Comparison of ENCODE assay signal across 9 cellular contexts in genomic region chr16:11639925-11640899, GRCh38. TPM values are rescaled to one million over a fixed set of nuclear protein-coding genes. Genes with fewer than 3 reads are reported as not detected.
A peak's percentile ranks its signal among the peaks of the same experiment; 100 is the strongest.
DNase-seq lines count a peak whose midpoint lies in the region; ATAC-seq and TF ChIP-seq lines count a peak whose summit lies in the region.
"Had no signal": no experiment of that assay in that cellular context is flagged by ENCODE, and none has a peak within 500 bp of the region (broad histone marks: within the 10 kb centered on the region; RNA-seq: fewer than 3 reads in every experiment).

No MANE protein-coding gene starts in this region.

- BruUV-seq in PC-3 (replicated peaks; lab: Mats Ljungman, UMichigan) = no TSS peak

- no peaks in the 10 kb centered on the region for H3K36me3 ChIP-seq in PC-3 (ENCODE audit: low read depth, low read length)
- H3K36me3 ChIP-seq in liver (ENCODE audit: control insufficient read depth in 4 of 4, insufficient read depth in 3 of 4, low read depth in 1 of 4, low read length in 3 of 4) = no peaks in the 10 kb centered on the region
- no peaks in the 10 kb centered on the region for H3K36me3 ChIP-seq in stomach smooth muscle (ENCODE audit: control insufficient read depth in 2 of 2, insufficient read depth in 2 of 2, low read length in 2 of 2)

- no peaks in the 10 kb centered on the region for H3K36me3 Mint-ChIP-seq in HFFc6 (ENCODE audit: low read depth)

- POLR2A ChIA-PET in PC-3 (lab: Charles Lee; ENCODE audit: unreplicated experiment) (no interaction called here), GM10248 (lab: Yijun Ruan, JAX) (no interaction called here)

- H3K9me3 Mint-ChIP-seq in HFFc6 = no peaks in the 10 kb centered on the region

- intact Hi-C loops in PC-3 (cut with micrococcal nuclease) = loop anchor here (5.0 kb wide), 1 partner anchor 108 kb away; no protein-coding TSS in a partner anchor

- no peak; the same call in 1 of the 2 replicates for ATAC-seq in PC-3
- no peak for ATAC-seq in HG03378 (IDR thresholded peaks at IDR 0.05; ENCODE audit: unreplicated experiment)
- ATAC-seq in HG03457 (IDR thresholded peaks at IDR 0.05; ENCODE audit: unreplicated experiment) = no peak

- H3K9me2 ChIP-seq in PC-3 (replicated peaks; ENCODE audit: low read length) = no peaks in the 10 kb centered on the region

- H3K9me3 ChIP-seq in PC-3 (ENCODE audit: low read length) (no peaks in the 10 kb centered on the region), liver (ENCODE audit: control insufficient read depth in 4 of 4, low read length in 3 of 4) (no peaks in the 10 kb centered on the region), stomach smooth muscle (ENCODE audit: control insufficient read depth in 2 of 2, low read length in 2 of 2) (no peaks in the 10 kb centered on the region)

- 0 out of 2 replicates have a peak overlapping the region, but pooled peaks have one; percentile 4 for H3K4me2 ChIP-seq in PC-3 (ENCODE audit: low read length)

- H2AFZ ChIP-seq in PC-3 (ENCODE audit: low read length) = peak overlapping the region; percentile 23

- no peaks in the 10 kb centered on the region for H3K27me3 ChIP-seq in PC-3 (ENCODE audit: low read length)
- no peaks in the 10 kb centered on the region for H3K27me3 ChIP-seq in liver (ENCODE audit: control insufficient read depth in 4 of 4, insufficient read depth in 4 of 4, low read length in 3 of 4)
- H3K27me3 ChIP-seq in stomach smooth muscle (ENCODE audit: control insufficient read depth in 1 of 2, insufficient read depth in 2 of 2, low read length in 2 of 2) = no peaks in the 10 kb centered on the region

- CTCF ChIA-PET in PC-3 (lab: Charles Lee) (interaction anchor here (1.6 kb wide), 1 partner anchor 108 kb away, joined by 7 read pairs; no protein-coding TSS in a partner anchor), GM10248 (lab: Yijun Ruan, JAX) (interaction anchor here (0.6 to 5.3 kb wide), 26 partner anchors 9 to 686 kb away, joined by 3 to 47 read pairs (median 4); no protein-coding TSS in a partner anchor)

- TF ChIP-seq CTCF in HFFc6 (IDR thresholded peaks at IDR 0.05) (no peak), PC-3 (conservative IDR thresholded peaks at IDR 0.05; ENCODE audit: low read depth, low read length) (no peak), liver (IDR thresholded peaks at IDR 0.05; ENCODE audit: low read depth, low read length, missing input control) (no peak), GM10248 (IDR thresholded peaks at IDR 0.05; ENCODE audit: control extremely low read depth, extremely low read depth, low read depth, missing control alignments) (no peak)

- no peaks in the 10 kb centered on the region for H3F3A ChIP-seq in PC-3 (ENCODE audit: low read length, unreplicated experiment)

- H3K4me3 Mint-ChIP-seq in HFFc6 = peak overlapping the region; percentile 85

- H3K4me1 Mint-ChIP-seq in HFFc6 (ENCODE audit: low read depth) = peaks cover 35% of the 10 kb centered on the region

- H3K9ac ChIP-seq in PC-3 (ENCODE audit: low read length) (peak overlapping the region; percentile 41), liver (ENCODE audit: low read depth in 1 of 2, low read length in 2 of 2) (peak overlapping the region; percentile 52 to 68), stomach smooth muscle (ENCODE audit: low read length in 2 of 2) (peak overlapping the region; percentile 47 to 53)

- H3K27ac Mint-ChIP-seq in HFFc6 = peak overlapping the region; percentile 100

- DNase-seq in HFFc6 = peak; percentile 100
- DNase-seq in PC-3 = peak; percentile 56
- peak; percentile 99 for DNase-seq in dedifferentiated amniotic fluid mesenchymal stem cell (ENCODE audit: extremely low spot score)
- DNase-seq in GM10248 (ENCODE audit: extremely low spot score) = no peak

- WGBS in liver = 25% methylated on average over 25 of the region's 25 CpGs

- H3K4me3 ChIP-seq in PC-3 (ENCODE audit: low read length) = no peak overlapping the region
- H3K4me3 ChIP-seq in liver (ENCODE audit: low read depth in 1 of 3, low read length in 3 of 3) = no peak overlapping the region
- H3K4me3 ChIP-seq in stomach smooth muscle (ENCODE audit: low read length in 2 of 2) = peak overlapping the region in 1 of 2 donors; percentile 47

- H3K4me1 ChIP-seq in PC-3 (ENCODE audit: insufficient read depth, low read length) (peaks cover 17% of the 10 kb centered on the region), liver (ENCODE audit: control insufficient read depth in 4 of 4, insufficient read depth in 4 of 4, low read length in 3 of 4) (peaks cover 3 to 17% (median 11%) of the 10 kb centered on the region in 4 donors), stomach smooth muscle (ENCODE audit: control insufficient read depth, insufficient read depth, low read length) (peaks cover 13% of the 10 kb centered on the region)

- no peaks in the 10 kb centered on the region for H3K79me2 ChIP-seq in PC-3 (ENCODE audit: low read length)

- no peaks in the 10 kb centered on the region for H4K20me1 ChIP-seq in PC-3 (ENCODE audit: low read length)

- H3K27me3 Mint-ChIP-seq in HFFc6 (ENCODE audit: insufficient read depth) = peaks cover 6% of the 10 kb centered on the region

- peak overlapping the region; percentile 63 for H3K27ac ChIP-seq in PC-3 (ENCODE audit: low read length)
- H3K27ac ChIP-seq in liver (ENCODE audit: low read depth in 1 of 2, low read length in 2 of 2) = peak overlapping the region; percentile 94 to 97
- H3K27ac ChIP-seq in stomach smooth muscle (ENCODE audit: low read length) = peak overlapping the region; percentile 73
- H3K27ac ChIP-seq: VCaP had no signal

- peak; percentile 53 to 58 for TF ChIP-seq RAD21 in liver (IDR thresholded peaks at IDR 0.05)

TF ChIP-seq in liver, 16 proteins besides CTCF, POLR2A, EP300 and RAD21 (continues in another document):
- TF ChIP-seq JUND (IDR thresholded peaks at IDR 0.05) (peak; percentile 77 to 83), TAF1 (conservative IDR thresholded peaks at IDR 0.05) (no peak), MAX (IDR thresholded peaks at IDR 0.05) (peak; percentile 80), EGR1 (IDR thresholded peaks at IDR 0.05; ENCODE audit: low read depth in 2 of 2) (peak; percentile 71 to 82), SP1 (IDR thresholded peaks at IDR 0.05) (peak; percentile 87), NR2F2 (IDR thresholded peaks at IDR 0.05) (peak; percentile 71), HNF4G (IDR thresholded peaks at IDR 0.05) (no peak), YY1 (IDR thresholded peaks at IDR 0.05) (peak; percentile 77), HNF4A (conservative IDR thresholded peaks at IDR 0.05) (peak; percentile 44 to 59), ZBTB33 (IDR thresholded peaks at IDR 0.05) (peak; percentile 89), REST (IDR thresholded peaks at IDR 0.05) (peak; percentile 91), GABPA (IDR thresholded peaks at IDR 0.05 in 1 of 2, conservative IDR thresholded peaks at IDR 0.05 in 1 of 2) (no peak)

RNA-seq across cellular contexts. Expression of gene SNN, which starts 28.0 kb away (rescaled TPM):
- total RNA-seq in HFFc6 (2021; fragmentation: NEBNext Ultra II Directional; extraction: Animal tissue kit (Norgen Biotek cat#: 25700)) = 1 to 10 TPM; 4.6 to 7.6 (median 6.5) TPM
- total RNA-seq in PC-3 (2014; rRNA removed) = 4.3 and 5.4 TPM in 2 replicates
- 1 to 10 TPM; 5.7 to 6.2 TPM for total RNA-seq in liver
- polyA plus RNA-seq in liver = 1 to 10 TPM; 2.5 to 5.0 TPM

RNA-seq across cellular contexts. Expression of gene LITAF, which starts 53.5 kb away (rescaled TPM):
- total RNA-seq in HFFc6 (2021; fragmentation: NEBNext Ultra II Directional; extraction: Animal tissue kit (Norgen Biotek cat#: 25700)) = 100 to 1,000 TPM; 114 to 143 (median 135) TPM
- total RNA-seq in PC-3 (2014; rRNA removed) (12.8 and 13.1 TPM in 2 replicates), liver (10 to 100 TPM in 1 of 2 donors, 1 to 10 TPM in 1; 5.2 to 14.0 TPM)
- polyA plus RNA-seq in liver = 10 to 100 TPM; 58.1 to 65.2 TPM
